ENCODE assay signal across 8 cellular contexts in genomic region chr2:151947524-151948165, GRCh38.
DNase-seq lines count a peak whose midpoint lies in the region; ATAC-seq and TF ChIP-seq lines count a peak whose summit lies in the region.

No MANE protein-coding gene starts in this region.

- TF ChIP-seq POLR2A in gastrocnemius medialis (IDR thresholded peaks at IDR 0.05): no peak

- peaks cover 3% of the 10 kb centered on the region for H3K9me3 Mint-ChIP-seq in activated CD8-positive, alpha-beta memory T cell treated with anti-CD3 and anti-CD28 coated beads, Interleukin-2, amount 10 ng/mL, durations not matched to agents 7 days and 5 days (ENCODE audit: low read depth)

- no peak overlapping the region for H3K4me3 Mint-ChIP-seq in activated CD8-positive, alpha-beta memory T cell treated with anti-CD3 and anti-CD28 coated beads, Interleukin-2, amount 10 ng/mL, durations not matched to agents 7 days and 5 days

- no peaks in the 10 kb centered on the region for H3K27me3 ChIP-seq in GM23248 (replicated peaks; ENCODE audit: insufficient read depth)
- H3K27me3 ChIP-seq in PC-3 (ENCODE audit: low read length): peaks cover 27% of the 10 kb centered on the region
- no peaks in the 10 kb centered on the region for H3K27me3 ChIP-seq in gastrocnemius medialis

- H3K9me3 ChIP-seq in GM23248 (ENCODE audit: low read depth) (no peaks in the 10 kb centered on the region), PC-3 (ENCODE audit: low read length) (no peaks in the 10 kb centered on the region), gastrocnemius medialis (no peaks in the 10 kb centered on the region)

- H3K79me2 ChIP-seq in GM23248 (ENCODE audit: insufficient read depth) (no peaks in the 10 kb centered on the region), PC-3 (ENCODE audit: low read length) (no peaks in the 10 kb centered on the region)

- in situ Hi-C loops in GM23248 (cut with MboI) (no loop called here), gastrocnemius medialis (cut with MboI; ENCODE audit: low sequenced_read_pairs in 4 of 4) (no loop called here)

- ATAC-seq in PC-3: no peak
- peak; percentile 72 to 83 for ATAC-seq in gastrocnemius medialis
- ATAC-seq in activated CD8-positive, alpha-beta memory T cell treated with anti-CD3 and anti-CD28 coated beads, Interleukin-2, amount 10 ng/mL, durations not matched to agents 7 days and 5 days: no peak

- H3K9ac ChIP-seq in GM23248 (no peak overlapping the region), PC-3 (ENCODE audit: low read length) (no peak overlapping the region)

- H3K36me3 ChIP-seq in GM23248 (ENCODE audit: low read depth) (no peaks in the 10 kb centered on the region), PC-3 (ENCODE audit: low read depth, low read length) (no peaks in the 10 kb centered on the region), gastrocnemius medialis (no peaks in the 10 kb centered on the region)

- POLR2A ChIA-PET in PC-3 (lab: Charles Lee; ENCODE audit: unreplicated experiment): no interaction called here

- H3K27ac Mint-ChIP-seq in activated CD8-positive, alpha-beta memory T cell treated with anti-CD3 and anti-CD28 coated beads, Interleukin-2, amount 10 ng/mL, durations not matched to agents 7 days and 5 days: no peak overlapping the region

- 9 to 12% methylated on average over 12 of the region's 12 CpGs for WGBS in GM23248 (ENCODE audit: low coverage in 1 of 2, low lambda C conversion rate in 2 of 2, missing lambda C conversion rate in 2 of 2), 2 experiments

- peak; percentile 10 for DNase-seq in AG08396 (ENCODE audit: low spot score)
- DNase-seq in GM23248: peak; percentile 30
- peak; percentile 25 for DNase-seq in PC-3
- peak in 29 of 42 donors; percentile 16 to 87 (median 55) for DNase-seq in head of caudate nucleus
- DNase-seq in gastrocnemius medialis: peak; percentile 39 to 43
- no peak for DNase-seq in activated gamma-delta T cell (lab: John Stamatoyannopoulos, UW)
- no peak for DNase-seq in GM03348 (ENCODE audit: low spot score)
- no peak for DNase-seq in activated CD8-positive, alpha-beta memory T cell treated with anti-CD3 and anti-CD28 coated beads, Interleukin-2, amount 10 ng/mL, durations not matched to agents 7 days and 5 days

- no peaks in the 10 kb centered on the region for H4K20me1 ChIP-seq in GM23248 (ENCODE audit: insufficient read depth)
- no peaks in the 10 kb centered on the region for H4K20me1 ChIP-seq in PC-3 (ENCODE audit: low read length)

- H3K4me2 ChIP-seq in GM23248 (ENCODE audit: unreplicated experiment) (no peak overlapping the region), PC-3 (ENCODE audit: low read length) (no peak overlapping the region)

- H3K4me3 ChIP-seq in GM23248: no peak overlapping the region
- H3K4me3 ChIP-seq in PC-3 (ENCODE audit: low read length): no peak overlapping the region
- H3K4me3 ChIP-seq in gastrocnemius medialis: peak overlapping the region; percentile 8 to 52 (median 40)

- no TSS peak for BruUV-seq in PC-3 (replicated peaks; lab: Mats Ljungman, UMichigan)

- H3K4me1 Mint-ChIP-seq in activated CD8-positive, alpha-beta memory T cell treated with anti-CD3 and anti-CD28 coated beads, Interleukin-2, amount 10 ng/mL, durations not matched to agents 7 days and 5 days: no peaks in the 10 kb centered on the region

- TF ChIP-seq CTCF in PC-3 (conservative IDR thresholded peaks at IDR 0.05; ENCODE audit: low read depth, low read length) (peak; percentile 17; the same call in 1 of the 2 replicates), gastrocnemius medialis (IDR thresholded peaks at IDR 0.05 in 4 of 5, conservative IDR thresholded peaks at IDR 0.05 in 1 of 5) (peak in 1 of 5 experiments; percentile 9)

- intact Hi-C loops in PC-3 (cut with micrococcal nuclease) (no loop called here), head of caudate nucleus (cut with DNase I) (no loop called here), gastrocnemius medialis (cut with DNase I; ENCODE audit: low total_unique reads) (loop anchor here (5.0 kb wide), 1 partner anchor 40 kb away; no protein-coding TSS in a partner anchor)

- H3K9me2 ChIP-seq in GM23248 (ENCODE audit: insufficient read depth) (no peaks in the 10 kb centered on the region), PC-3 (replicated peaks; ENCODE audit: low read length) (no peaks in the 10 kb centered on the region)

- H3K4me1 ChIP-seq in GM23248 (ENCODE audit: insufficient read depth) (no peaks in the 10 kb centered on the region), PC-3 (ENCODE audit: insufficient read depth, low read length) (no peaks in the 10 kb centered on the region), gastrocnemius medialis (peaks cover 4 to 17% of the 10 kb centered on the region in 2 donors)

- H3K27ac ChIP-seq in GM23248: no peak overlapping the region
- no peak overlapping the region for H3K27ac ChIP-seq in PC-3 (ENCODE audit: low read length)
- peak overlapping the region in 3 of 4 donors; percentile 19 to 47 (median 21) for H3K27ac ChIP-seq in gastrocnemius medialis

- H3F3A ChIP-seq in GM23248 (ENCODE audit: insufficient read depth): no peaks in the 10 kb centered on the region
- H3F3A ChIP-seq in PC-3 (ENCODE audit: low read length, unreplicated experiment): no peaks in the 10 kb centered on the region

- peaks cover 6% of the 10 kb centered on the region for H3K27me3 Mint-ChIP-seq in activated CD8-positive, alpha-beta memory T cell treated with anti-CD3 and anti-CD28 coated beads, Interleukin-2, amount 10 ng/mL, durations not matched to agents 7 days and 5 days

- H2AFZ ChIP-seq in GM23248 (no peak overlapping the region), PC-3 (ENCODE audit: low read length) (no peak overlapping the region)

- no peaks in the 10 kb centered on the region for H3K36me3 Mint-ChIP-seq in activated CD8-positive, alpha-beta memory T cell treated with anti-CD3 and anti-CD28 coated beads, Interleukin-2, amount 10 ng/mL, durations not matched to agents 7 days and 5 days

- CTCF ChIA-PET in PC-3 (lab: Charles Lee): no interaction called here
- CTCF ChIA-PET in activated CD8-positive, alpha-beta memory T cell treated with anti-CD3 and anti-CD28 coated beads, Interleukin-2, amount 10 ng/mL, durations not matched to agents 7 days and 5 days (lab: Charles Lee): interaction anchor here (1.0 to 1.1 kb wide), 2 partner anchors 12 to 20 kb away, joined by 3 read pairs; no protein-coding TSS in a partner anchor

Comparison
In these comparisons a context has a peak if more than half of its experiments do, and no peak if none do; other contexts are left out.
1. DNase-seq: peak in AG08396 (single experiment), GM23248 (single experiment), PC-3 (single experiment), head of caudate nucleus (29 of 42) and gastrocnemius medialis (2 of 2); none in activated gamma-delta T cell (single experiment), GM03348 (single experiment) and activated CD8-positive, alpha-beta memory T cell treated with anti-CD3 and anti-CD28 coated beads, Interleukin-2, amount 10 ng/mL, durations not matched to agents 7 days and 5 days (single experiment).
2. H3K27ac ChIP-seq: peak in gastrocnemius medialis (3 of 4); none in GM23248 (single experiment) and PC-3 (single experiment).
3. H3K4me3 ChIP-seq: peak in gastrocnemius medialis (4 of 4); none in GM23248 (single experiment) and PC-3 (single experiment).
4. ATAC-seq: peak in gastrocnemius medialis (2 of 2); none in PC-3 (single experiment) and activated CD8-positive, alpha-beta memory T cell treated with anti-CD3 and anti-CD28 coated beads, Interleukin-2, amount 10 ng/mL, durations not matched to agents 7 days and 5 days (single experiment).